Comparison of ENCODE assay signal across 1 cellular context in the genomic region with DNA sequence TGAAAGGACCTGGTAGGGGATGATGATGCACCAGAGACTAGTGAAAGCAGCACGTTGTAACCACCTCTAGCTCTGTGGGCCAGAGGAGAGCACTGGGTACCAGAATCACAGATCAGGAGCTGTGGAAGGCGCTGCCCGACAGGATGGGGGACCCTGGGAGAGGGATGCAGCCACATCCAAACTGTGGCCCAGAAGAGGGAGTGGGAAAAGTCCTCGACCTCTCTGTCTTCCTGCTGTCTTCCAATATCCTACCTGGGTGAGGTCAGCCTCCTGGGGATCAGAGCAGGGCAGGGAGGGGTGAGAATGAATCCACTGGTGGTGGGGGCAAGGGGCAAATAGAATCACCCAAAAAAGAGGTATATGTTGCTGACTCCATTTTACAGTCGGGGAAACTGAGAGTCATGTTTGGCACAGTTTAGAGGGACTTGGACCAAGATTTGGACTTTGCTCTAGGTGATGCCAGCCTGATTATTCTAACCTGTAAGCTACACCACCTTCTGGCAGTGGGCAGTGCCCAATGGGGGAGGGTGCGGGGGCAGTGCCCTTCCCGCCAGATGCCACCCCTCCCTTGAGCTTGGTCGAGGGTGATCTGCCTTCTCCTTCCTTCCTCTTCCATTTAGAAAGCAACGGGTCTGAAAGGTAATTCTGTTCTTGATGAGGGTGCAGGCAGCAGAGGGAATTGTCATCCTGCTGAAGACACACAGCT.
TF ChIP-seq lines count a peak whose summit lies in the region.

No MANE protein-coding gene starts in this region.

TF ChIP-seq in WTC11, 78 proteins besides CTCF, POLR2A, EP300 and RAD21 (continued from another document):
- TF ChIP-seq ARID4B (CRISPR knock-in tag; IDR thresholded peaks at IDR 0.05; ENCODE audit: borderline replicate concordance), result no peak
